In the genomic region with DNA sequence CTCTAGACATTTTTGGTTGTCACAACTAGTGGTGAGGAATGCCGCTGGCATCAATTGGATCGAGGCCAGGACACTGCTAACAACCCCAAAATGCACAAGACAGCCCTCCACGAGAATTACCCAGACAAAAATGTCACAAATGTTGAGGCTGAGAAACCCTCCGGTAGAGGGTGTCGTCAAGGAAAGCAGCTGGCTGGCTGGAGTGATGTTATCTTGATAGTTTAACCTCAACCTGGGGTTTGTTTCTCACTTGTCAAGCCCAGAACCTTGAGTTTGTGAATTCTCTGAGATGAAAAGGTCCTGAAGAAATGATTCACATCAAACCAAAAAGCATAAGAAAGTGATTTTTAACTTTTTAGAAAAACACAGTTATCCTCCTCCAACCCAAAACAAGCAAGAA, we compare ENCODE assay signal across 9 cellular contexts. TPM values are rescaled to one million over a fixed set of nuclear protein-coding genes. Genes with fewer than 3 reads are reported as not detected.
DNase-seq lines count a peak whose midpoint lies in the region; ATAC-seq and TF ChIP-seq lines count a peak whose summit lies in the region.
"Had no signal": no experiment of that assay in that cellular context is flagged by ENCODE, and none has a peak within 500 bp of the region (broad histone marks: within the 10 kb centered on the region; RNA-seq: fewer than 3 reads in every experiment).

No MANE protein-coding gene starts in this region.

- H3K9me3 ChIP-seq in CD4-positive, CD25-positive, alpha-beta regulatory T cell (ENCODE audit: control insufficient read depth in 2 of 2, low read length in 2 of 2): no peaks in the 10 kb centered on the region
- no peaks in the 10 kb centered on the region for H3K9me3 ChIP-seq in lower lobe of right lung

- peak overlapping the region; percentile 74 for H3K4me3 ChIP-seq in CD4-positive, CD25-positive, alpha-beta regulatory T cell (ENCODE audit: low read depth, low read length)
- no peak overlapping the region for H3K4me3 ChIP-seq in lower lobe of right lung

- intact Hi-C loops in lower lobe of right lung (cut with DNase I): no loop called here

- peaks cover 36 to 96% (median 69%) of the 10 kb centered on the region in 4 donors for H3K4me1 Mint-ChIP-seq in CD4-positive, CD25-positive, alpha-beta regulatory T cell

- TF ChIP-seq CTCF in LNCAP (IDR thresholded peaks at IDR 0.05) (peak; percentile 29; the same call in 1 of the 2 replicates), lower lobe of right lung (IDR thresholded peaks at IDR 0.05) (peak; percentile 35)

- H3K36me3 Mint-ChIP-seq in CD4-positive, CD25-positive, alpha-beta regulatory T cell: no peaks in the 10 kb centered on the region

- peaks cover 0 to 1% (median 0%) of the 10 kb centered on the region in 7 donors for H3K9me3 Mint-ChIP-seq in CD4-positive, CD25-positive, alpha-beta regulatory T cell

- H3K4me1 ChIP-seq in CD4-positive, CD25-positive, alpha-beta regulatory T cell (ENCODE audit: control insufficient read depth, insufficient read depth, low read length, poor library complexity, severe bottlenecking): peaks cover 86% of the 10 kb centered on the region
- H3K4me1 ChIP-seq in lower lobe of right lung: peaks cover 57% of the 10 kb centered on the region

- no peaks in the 10 kb centered on the region for H3K36me3 ChIP-seq in CD4-positive, CD25-positive, alpha-beta regulatory T cell (ENCODE audit: control insufficient read depth, insufficient read depth, low read length)
- H3K36me3 ChIP-seq in lower lobe of right lung: no peaks in the 10 kb centered on the region

- peak; percentile 46 to 90 (median 81) for DNase-seq in CD4-positive, CD25-positive, alpha-beta regulatory T cell
- DNase-seq in activated T-cell treated with anti-CD3 and anti-CD28 coated beads, Interleukin-2, amount 50 U/mL, for 1 hour: peak; percentile 66
- DNase-seq in lower lobe of right lung (no peak), NCI-H2107 treated with DMSO at 0.1 percent for 48 hours (lab: John Stamatoyannopoulos, UW; ENCODE audit: unreplicated experiment) (no peak)

- H3K27ac Mint-ChIP-seq in CD4-positive, CD25-positive, alpha-beta regulatory T cell: peak overlapping the region; percentile 92 to 98 (median 93)

- peaks cover 4% of the 10 kb centered on the region for H3K27me3 Mint-ChIP-seq in CD4-positive, CD25-positive, alpha-beta regulatory T cell

- ATAC-seq in CD4-positive, CD25-positive, alpha-beta regulatory T cell (ENCODE audit: low read depth in 2 of 2): peak; percentile 48 to 49
- ATAC-seq in lower lobe of right lung: peak in 1 of 2 donors; percentile 36
- no peak for ATAC-seq in GM18909 (IDR thresholded peaks at IDR 0.05; ENCODE audit: poor library complexity, unreplicated experiment)
- ATAC-seq in HG02973 (IDR thresholded peaks at IDR 0.05; ENCODE audit: unreplicated experiment): no peak
- ATAC-seq in GM21381 (IDR thresholded peaks at IDR 0.05; ENCODE audit: unreplicated experiment): no peak

- peak overlapping the region; percentile 80 for H3K27ac ChIP-seq in CD4-positive, CD25-positive, alpha-beta regulatory T cell (ENCODE audit: insufficient read depth, low read length, poor library complexity, severe bottlenecking)
- H3K27ac ChIP-seq in lower lobe of right lung: no peak overlapping the region

- peak overlapping the region; percentile 84 to 96 (median 88) for H3K4me3 Mint-ChIP-seq in CD4-positive, CD25-positive, alpha-beta regulatory T cell

- H3K27me3 ChIP-seq in CD4-positive, CD25-positive, alpha-beta regulatory T cell (ENCODE audit: control insufficient read depth, insufficient read depth, low read length): no peaks in the 10 kb centered on the region
- no peaks in the 10 kb centered on the region for H3K27me3 ChIP-seq in lower lobe of right lung (ENCODE audit: low read depth)

RNA-seq across cellular contexts. Expression of a gene that starts 21.1 kb away (rescaled TPM):
- 3.4 TPM for total RNA-seq in CD4-positive, CD25-positive, alpha-beta regulatory T cell
- polyA plus RNA-seq in CD4-positive, CD25-positive, alpha-beta regulatory T cell: 1 to 10 TPM in 2 of 4 donors, under 1 TPM in 2; 0.57 to 1.4 (median 1.1) TPM
- 7.0 TPM for total RNA-seq in lower lobe of right lung

RNA-seq across cellular contexts. Expression of a gene that starts 35.9 kb away (rescaled TPM):
- total RNA-seq in CD4-positive, CD25-positive, alpha-beta regulatory T cell: 661 TPM
- polyA plus RNA-seq in CD4-positive, CD25-positive, alpha-beta regulatory T cell: 100 to 1,000 TPM; 572 to 666 (median 631) TPM
- 37.7 TPM for total RNA-seq in lower lobe of right lung
- total RNA-seq: endothelial cell of umbilical vein had no signal

Comparison
In these comparisons a context has a peak if more than half of its experiments do, and no peak if none do; other contexts are left out.
1. ATAC-seq: peak in CD4-positive, CD25-positive, alpha-beta regulatory T cell (2 of 2); none in GM18909 (single experiment), HG02973 (single experiment) and GM21381 (single experiment).
2. DNase-seq: peak in CD4-positive, CD25-positive, alpha-beta regulatory T cell (3 of 3) and activated T-cell treated with anti-CD3 and anti-CD28 coated beads, Interleukin-2, amount 50 U/mL, for 1 hour (single experiment); none in lower lobe of right lung (single experiment) and NCI-H2107 treated with DMSO at 0.1 percent for 48 hours (single experiment).
3. RNA of a gene that starts 35.9 kb away (total RNA-seq): 661 TPM in CD4-positive, CD25-positive, alpha-beta regulatory T cell (single experiment); 37.7 TPM in lower lobe of right lung (single experiment); every median in the first group is over 10 times any median in the second.